In genomic region chr18:28438381-28438780, GRCh38 we compare ENCODE assay signal across 11 cellular contexts.
"Had no signal": no experiment of that assay in that cellular context is flagged by ENCODE, and none has a peak within 500 bp of the region (broad histone marks: within the 10 kb centered on the region; RNA-seq: fewer than 3 reads in every experiment).

No MANE protein-coding gene starts in this region.

- ATAC-seq: GM23338, HCT116 had no signal

- DNase-seq: GM23248, GOT3, H7, H9, HCEC 1CT, HFFc6 had no signal

- H3K27ac ChIP-seq: GM23248 had no signal

- H3K4me2 ChIP-seq: GM23338 had no signal

- H3K9me3 ChIP-seq: HAP-1 had no signal

- H2AFZ ChIP-seq: GM23338 had no signal

- H3K27ac Mint-ChIP-seq: GM23338, H9, HFFc6 had no signal

- FAIRE-seq: H1, H54 had no signal

- H3K36me3 ChIP-seq: HAP-1 had no signal

- H3K4me3 Mint-ChIP-seq: GM23338, H9, HFFc6 had no signal

- H3K4me1 ChIP-seq: HAP-1 had no signal

- H3K9ac ChIP-seq: GM23248 had no signal

- H3K4me3 ChIP-seq: GM23248, GM23338, HAP-1 had no signal

- H3K4me1 Mint-ChIP-seq: GM23338 had no signal

- H3K9me3 Mint-ChIP-seq: HFFc6 had no signal
